In the genomic region with DNA sequence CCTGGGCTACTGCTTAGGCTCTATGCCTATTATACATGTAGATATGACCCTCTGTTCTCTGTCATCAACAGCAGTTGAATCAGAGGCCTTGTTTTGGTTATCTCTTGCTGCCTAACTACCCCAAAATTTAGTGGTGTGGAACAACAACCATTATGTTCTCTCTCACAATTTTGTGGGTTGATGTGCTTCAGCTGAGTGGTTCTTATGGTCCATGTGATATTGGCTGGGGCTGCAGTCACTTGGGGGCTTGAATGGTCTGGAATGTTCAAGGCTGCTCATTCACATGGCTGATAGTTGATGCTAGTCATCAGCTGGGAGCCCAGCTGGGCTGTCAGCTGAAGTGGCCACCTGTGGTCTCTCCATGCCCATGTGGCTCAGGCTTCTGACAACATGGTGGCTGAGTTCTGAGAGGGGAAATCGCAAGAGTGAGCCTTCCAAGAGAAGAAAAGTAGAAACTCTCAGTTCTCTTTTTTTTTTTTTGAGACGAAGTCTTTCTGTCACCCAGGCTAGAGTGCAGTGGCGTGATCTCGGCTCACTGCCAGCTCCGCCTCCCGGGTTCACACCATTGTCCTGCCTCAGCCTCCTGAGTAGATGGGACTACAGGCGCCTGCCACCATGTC, we compare ENCODE assay signal across 10 cellular contexts. TPM values are rescaled to one million over a fixed set of nuclear protein-coding genes. Genes with fewer than 3 reads are reported as not detected.
DNase-seq lines count a peak whose midpoint lies in the region; ATAC-seq and TF ChIP-seq lines count a peak whose summit lies in the region.
"Had no signal": no experiment of that assay in that cellular context is flagged by ENCODE, and none has a peak within 500 bp of the region (broad histone marks: within the 10 kb centered on the region; RNA-seq: fewer than 3 reads in every experiment).

No MANE protein-coding gene starts in this region.

- H3K4me2 ChIP-seq in GM23338, result no peak overlapping the region

- no peaks in the 10 kb centered on the region for H3K36me3 ChIP-seq in GM23338 (ENCODE audit: insufficient read depth)

- no peaks in the 10 kb centered on the region for H3K79me2 ChIP-seq in GM23338 (replicated peaks; ENCODE audit: insufficient read depth)

- H3K4me3 ChIP-seq in GM23338, result no peak overlapping the region

- no peaks in the 10 kb centered on the region for H3F3A ChIP-seq in GM23338 (replicated peaks; ENCODE audit: low read depth)

- H3K36me3 Mint-ChIP-seq in GM23338 (ENCODE audit: low read depth), result no peaks in the 10 kb centered on the region

- no peaks in the 10 kb centered on the region for H4K20me1 ChIP-seq in GM23338 (replicated peaks; ENCODE audit: insufficient read depth)

- H3K27me3 Mint-ChIP-seq in GM23338 (ENCODE audit: insufficient read depth, low read depth, poor library complexity), result peaks cover 4% of the 10 kb centered on the region

- no peaks in the 10 kb centered on the region for H3K27me3 ChIP-seq in GM23338 (ENCODE audit: insufficient read depth)

- H3K27ac Mint-ChIP-seq in GM23338, result no peak overlapping the region

- peaks cover 21% of the 10 kb centered on the region for H3K4me1 ChIP-seq in GM23338 (ENCODE audit: insufficient read depth)

- no peak overlapping the region for H2AFZ ChIP-seq in GM23338

- H3K4me3 Mint-ChIP-seq in GM23338, result no peak overlapping the region
- H3K4me3 Mint-ChIP-seq: neural crest cell had no signal

- H3K9me3 Mint-ChIP-seq in GM23338, result no peaks in the 10 kb centered on the region
- H3K9me3 Mint-ChIP-seq: neural crest cell had no signal

- peaks cover 26% of the 10 kb centered on the region for H3K4me1 Mint-ChIP-seq in GM23338
- H3K4me1 Mint-ChIP-seq: neural crest cell had no signal

- H3K27ac ChIP-seq in GM23338 (ENCODE audit: low read depth), result no peak overlapping the region

- no peak for TF ChIP-seq CTCF in GM23338 (conservative IDR thresholded peaks at IDR 0.05; ENCODE audit: low read depth in 2 of 2)

- H3K9me2 ChIP-seq in GM23338 (ENCODE audit: insufficient read depth), result no peaks in the 10 kb centered on the region

- ATAC-seq in GM18861 (IDR thresholded peaks at IDR 0.05; ENCODE audit: unreplicated experiment) (peak; percentile 92), GM21717 (IDR thresholded peaks at IDR 0.05; ENCODE audit: unreplicated experiment) (peak; percentile 84), HG03565 (IDR thresholded peaks at IDR 0.05; ENCODE audit: unreplicated experiment) (peak; percentile 76), left lobe of liver (no peak), GM23338 (no peak)

- peak; percentile 32 for DNase-seq in left lobe of liver (ENCODE audit: low spot score)
- no peak for DNase-seq in GM23338 (ENCODE audit: low spot score)
- no peak for DNase-seq in 8988T
- DNase-seq in DMS114 treated with DMSO at 0.1 percent for 48 hours (lab: John Stamatoyannopoulos, UW; ENCODE audit: unreplicated experiment), result no peak
- DNase-seq in HT-29 (ENCODE audit: low spot score), result no peak
- DNase-seq: NCI-H510A treated with DMSO at 0.1 percent for 48 hours had no signal

TF ChIP-seq in GM23338, 12 proteins besides CTCF, POLR2A, EP300 and RAD21 (continues in another document):
- TF ChIP-seq, protein P1, sequence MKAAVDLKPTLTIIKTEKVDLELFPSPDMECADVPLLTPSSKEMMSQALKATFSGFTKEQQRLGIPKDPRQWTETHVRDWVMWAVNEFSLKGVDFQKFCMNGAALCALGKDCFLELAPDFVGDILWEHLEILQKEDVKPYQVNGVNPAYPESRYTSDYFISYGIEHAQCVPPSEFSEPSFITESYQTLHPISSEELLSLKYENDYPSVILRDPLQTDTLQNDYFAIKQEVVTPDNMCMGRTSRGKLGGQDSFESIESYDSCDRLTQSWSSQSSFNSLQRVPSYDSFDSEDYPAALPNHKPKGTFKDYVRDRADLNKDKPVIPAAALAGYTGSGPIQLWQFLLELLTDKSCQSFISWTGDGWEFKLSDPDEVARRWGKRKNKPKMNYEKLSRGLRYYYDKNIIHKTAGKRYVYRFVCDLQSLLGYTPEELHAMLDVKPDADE (IDR thresholded peaks at IDR 0.05), result no peak
- TF ChIP-seq JUNB (IDR thresholded peaks at IDR 0.05; ENCODE audit: unreplicated experiment) (no peak), EZH2 (IDR thresholded peaks at IDR 0.05; ENCODE audit: low read depth, unreplicated experiment) (no peak), POLR2AphosphoS5 (IDR thresholded peaks at IDR 0.05; ENCODE audit: low read depth) (no peak), EZH2phosphoT487 (IDR thresholded peaks at IDR 0.05; ENCODE audit: unreplicated experiment) (no peak), NANOG (IDR thresholded peaks at IDR 0.05; ENCODE audit: borderline replicate concordance) (no peak), CREB1 (CRISPR knock-in tag; IDR thresholded peaks at IDR 0.05; ENCODE audit: low read depth) (no peak)
- TF ChIP-seq, protein P2, sequence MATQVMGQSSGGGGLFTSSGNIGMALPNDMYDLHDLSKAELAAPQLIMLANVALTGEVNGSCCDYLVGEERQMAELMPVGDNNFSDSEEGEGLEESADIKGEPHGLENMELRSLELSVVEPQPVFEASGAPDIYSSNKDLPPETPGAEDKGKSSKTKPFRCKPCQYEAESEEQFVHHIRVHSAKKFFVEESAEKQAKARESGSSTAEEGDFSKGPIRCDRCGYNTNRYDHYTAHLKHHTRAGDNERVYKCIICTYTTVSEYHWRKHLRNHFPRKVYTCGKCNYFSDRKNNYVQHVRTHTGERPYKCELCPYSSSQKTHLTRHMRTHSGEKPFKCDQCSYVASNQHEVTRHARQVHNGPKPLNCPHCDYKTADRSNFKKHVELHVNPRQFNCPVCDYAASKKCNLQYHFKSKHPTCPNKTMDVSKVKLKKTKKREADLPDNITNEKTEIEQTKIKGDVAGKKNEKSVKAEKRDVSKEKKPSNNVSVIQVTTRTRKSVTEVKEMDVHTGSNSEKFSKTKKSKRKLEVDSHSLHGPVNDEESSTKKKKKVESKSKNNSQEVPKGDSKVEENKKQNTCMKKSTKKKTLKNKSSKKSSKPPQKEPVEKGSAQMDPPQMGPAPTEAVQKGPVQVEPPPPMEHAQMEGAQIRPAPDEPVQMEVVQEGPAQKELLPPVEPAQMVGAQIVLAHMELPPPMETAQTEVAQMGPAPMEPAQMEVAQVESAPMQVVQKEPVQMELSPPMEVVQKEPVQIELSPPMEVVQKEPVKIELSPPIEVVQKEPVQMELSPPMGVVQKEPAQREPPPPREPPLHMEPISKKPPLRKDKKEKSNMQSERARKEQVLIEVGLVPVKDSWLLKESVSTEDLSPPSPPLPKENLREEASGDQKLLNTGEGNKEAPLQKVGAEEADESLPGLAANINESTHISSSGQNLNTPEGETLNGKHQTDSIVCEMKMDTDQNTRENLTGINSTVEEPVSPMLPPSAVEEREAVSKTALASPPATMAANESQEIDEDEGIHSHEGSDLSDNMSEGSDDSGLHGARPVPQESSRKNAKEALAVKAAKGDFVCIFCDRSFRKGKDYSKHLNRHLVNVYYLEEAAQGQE (IDR thresholded peaks at IDR 0.05; ENCODE audit: unreplicated experiment), result no peak

RNA-seq across cellular contexts. Expression of a gene that starts 47.8 kb away (rescaled TPM):
- 1.9 TPM for total RNA-seq in left lobe of liver
- 1.4 and 5.2 TPM in 2 replicates for total RNA-seq in GM23338 (2014; rRNA removed; shearing (Covaris generic))
- 15.0 and 15.1 TPM in 2 replicates for polyA plus RNA-seq in GM23338 (2016; fragmentation: Nextera tagmentation; extraction: Ambion mirVana)
- total RNA-seq in HT-29 (2014; rRNA removed; shearing (Covaris generic)), result 0.61 and 4.5 TPM in 2 replicates

Comparison
In these comparisons a context has a peak if more than half of its experiments do, and no peak if none do; other contexts are left out.
1. ATAC-seq: peak in GM18861 (single experiment), GM21717 (single experiment) and HG03565 (single experiment); none in left lobe of liver (single experiment) and GM23338 (single experiment).